In the genomic region with DNA sequence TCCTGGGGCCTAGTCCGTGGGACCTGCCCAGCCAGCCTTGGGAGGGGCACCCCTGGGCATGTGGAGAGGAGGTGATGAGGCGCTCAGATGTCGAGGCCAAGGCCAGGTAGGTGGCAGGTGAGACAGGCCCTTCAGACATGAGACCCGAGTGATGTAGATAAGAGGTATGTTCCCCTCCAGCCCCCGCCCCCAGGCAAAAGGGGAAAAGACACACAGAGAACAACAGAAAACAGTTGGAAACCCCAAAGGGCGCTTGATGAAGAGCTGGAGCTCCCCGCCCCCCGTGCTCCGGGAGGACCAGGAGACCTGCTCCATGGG, we compare ENCODE assay signal across 18 cellular contexts.
"Had no signal": no experiment of that assay in that cellular context is flagged by ENCODE, and none has a peak within 500 bp of the region (broad histone marks: within the 10 kb centered on the region; RNA-seq: fewer than 3 reads in every experiment).

No MANE protein-coding gene starts in this region.

- H3K9me3 Mint-ChIP-seq: activated CD4-positive, alpha-beta T cell treated with anti-CD3 and anti-CD28 coated beads, Interleukin-2, amount 10 ng/mL, durations not matched to agents 24 days and 14 days; activated T-cell treated with anti-CD3 and anti-CD28 coated beads, Interleukin-2, amount 50 U/mL, for 4 hours; endodermal cell; naive B cell; neural crest cell; stimulated activated naive CD8-positive, alpha-beta T cell treated with anti-CD3 and anti-CD28 coated beads, Interleukin-15, amount 100 ng/mL, for 72 hours had no signal

- DNase-seq: activated CD4-positive, alpha-beta T cell treated with anti-CD3 and anti-CD28 coated beads, Interleukin-2, amount 10 ng/mL, durations not matched to agents 24 days and 14 days; activated CD8-positive, alpha-beta memory T cell treated with anti-CD3 and anti-CD28 coated beads, Interleukin-2, amount 50 U/mL, for 4 hours; activated effector memory CD4-positive, alpha-beta T cell treated with Interleukin-2 at 50 U/mL for 16 hours; activated naive CD4-positive, alpha-beta T cell treated with anti-CD3 and anti-CD28 coated beads, Interleukin-2, amount 50 U/mL, for 16 hours; activated T-cell treated with anti-CD3 and anti-CD28 coated beads, Interleukin-2, amount 50 U/mL, for 4 hours; aorta; brain microvascular endothelial cell; central memory CD4-positive, alpha-beta T cell; foreskin fibroblast; islet precursor cell; midbrain; stimulated activated CD4-positive, alpha-beta T cell treated with anti-CD3 and anti-CD28 coated beads, Interleukin-2, amount 100 ng/mL, for 24 hours; stimulated activated naive CD8-positive, alpha-beta T cell treated with anti-CD3 and anti-CD28 coated beads, Interleukin-15, amount 100 ng/mL, for 72 hours; T-helper 9 cell; transverse colon had no signal

- H3K36me3 Mint-ChIP-seq: naive B cell had no signal

- H3K27ac Mint-ChIP-seq: activated CD4-positive, alpha-beta T cell treated with anti-CD3 and anti-CD28 coated beads, Interleukin-2, amount 10 ng/mL, durations not matched to agents 24 days and 14 days had no signal

- H3K4me3 Mint-ChIP-seq: activated CD4-positive, alpha-beta T cell treated with anti-CD3 and anti-CD28 coated beads, Interleukin-2, amount 10 ng/mL, durations not matched to agents 24 days and 14 days; activated T-cell treated with anti-CD3 and anti-CD28 coated beads, Interleukin-2, amount 50 U/mL, for 4 hours; endodermal cell; stimulated activated naive CD8-positive, alpha-beta T cell treated with anti-CD3 and anti-CD28 coated beads, Interleukin-15, amount 100 ng/mL, for 72 hours had no signal
